Comparison of ENCODE assay signal across 34 cellular contexts in the genomic region with DNA sequence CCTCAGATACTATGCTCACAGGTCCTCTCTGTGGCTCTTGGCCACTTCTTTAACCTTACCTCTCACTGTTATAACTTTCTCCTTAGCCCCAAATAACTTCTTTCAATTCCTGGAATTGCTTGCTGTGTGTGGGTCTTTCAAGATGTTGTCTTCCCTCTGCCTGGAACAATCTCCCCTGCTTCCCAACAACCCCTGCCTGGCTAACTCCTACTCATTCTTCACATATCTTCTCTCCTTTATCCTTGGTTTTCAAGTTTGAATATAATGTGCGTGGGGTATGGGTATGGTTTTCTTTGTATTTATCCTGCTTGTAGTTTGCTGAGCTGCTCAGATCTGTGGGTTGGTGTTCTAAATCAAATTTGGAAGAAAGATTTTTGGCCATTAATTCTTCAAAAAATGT.
"Had no signal": no experiment of that assay in that cellular context is flagged by ENCODE, and none has a peak within 500 bp of the region (broad histone marks: within the 10 kb centered on the region; RNA-seq: fewer than 3 reads in every experiment).

No MANE protein-coding gene starts in this region.

- H3K4me3 ChIP-seq: SJCRH30, SK-N-MC had no signal

- H3K9me3 ChIP-seq: SJCRH30 had no signal

- H3K27ac ChIP-seq: brain microvascular endothelial cell, SJCRH30, SK-N-MC, WERI-Rb-1 had no signal

- H3K9me3 Mint-ChIP-seq: activated CD4-positive, alpha-beta memory T cell treated with anti-CD3 and anti-CD28 coated beads, Interleukin-2, amount 10 ng/mL, durations not matched to agents 7 days and 5 days; activated naive CD8-positive, alpha-beta T cell treated with anti-CD3 and anti-CD28 coated beads, Interleukin-2, amount 50 U/mL, for 24 hours; T-helper 1 cell treated with Interleukin-12 subunit alpha and Interleukin-12 subunit beta and Interleukin-4 antibody, amounts not matched to agents 30 μg/mL and 1 μg/mL, for 36 hours had no signal

- H3K27me3 ChIP-seq: brain microvascular endothelial cell, SJCRH30 had no signal

- H3K4me3 Mint-ChIP-seq: activated CD4-positive, alpha-beta memory T cell treated with anti-CD3 and anti-CD28 coated beads, Interleukin-2, amount 10 ng/mL, durations not matched to agents 7 days and 5 days; activated CD8-positive, alpha-beta memory T cell treated with anti-CD3 and anti-CD28 coated beads, Interleukin-2, amount 10 ng/mL, durations not matched to agents 7 days and 5 days; activated naive CD4-positive, alpha-beta T cell treated with anti-CD3 and anti-CD28 coated beads, Interleukin-2, amount 10 ng/mL, durations not matched to agents 7 days and 5 days; activated naive CD8-positive, alpha-beta T cell; activated naive CD8-positive, alpha-beta T cell treated with anti-CD3 and anti-CD28 coated beads, Interleukin-2, amount 50 U/mL, for 24 hours; T-helper 1 cell treated with Interleukin-12 subunit alpha and Interleukin-12 subunit beta and Interleukin-4 antibody, amounts not matched to agents 30 μg/mL and 1 μg/mL, for 36 hours had no signal

- ATAC-seq: activated CD8-positive, alpha-beta memory T cell treated with anti-CD3 and anti-CD28 coated beads, Interleukin-2, amount 10 ng/mL, durations not matched to agents 7 days and 5 days; activated naive CD8-positive, alpha-beta T cell treated with anti-CD3 and anti-CD28 coated beads, Interleukin-2, amount 50 U/mL, for 24 hours had no signal

- DNase-seq: activated CD4-positive, alpha-beta memory T cell treated with anti-CD3 and anti-CD28 coated beads, Interleukin-2, amount 10 ng/mL, durations not matched to agents 7 days and 5 days; activated CD4-positive, alpha-beta T cell treated with anti-CD3 and anti-CD28 coated beads for 1 hour; activated CD4-positive, alpha-beta T cell treated with anti-CD3 and anti-CD28 coated beads for 48 hours; activated CD4-positive, CD25-positive, alpha-beta regulatory T cell; activated CD8-positive, alpha-beta memory T cell treated with anti-CD3 and anti-CD28 coated beads for 24 hours; activated CD8-positive, alpha-beta memory T cell treated with anti-CD3 and anti-CD28 coated beads, Interleukin-2, amount 10 ng/mL, durations not matched to agents 7 days and 5 days; activated CD8-positive, alpha-beta memory T cell treated with anti-CD3 and anti-CD28 coated beads, Interleukin-2, amount 50 U/mL, for 48 hours; activated effector memory CD4-positive, alpha-beta T cell treated with Interleukin-2 at 50 U/mL for 16 hours; activated naive CD4-positive, alpha-beta T cell treated with anti-CD3 and anti-CD28 coated beads, Interleukin-2, amount 10 ng/mL, durations not matched to agents 7 days and 5 days; activated naive CD8-positive, alpha-beta T cell treated with anti-CD3 and anti-CD28 coated beads, Interleukin-2, amount 50 U/mL, for 24 hours; activated T-cell treated with anti-CD3 and anti-CD28 coated beads, Interleukin-2, amount 50 U/mL, for 48 hours; amniotic stem cell; aorta; brain microvascular endothelial cell; central memory CD4-positive, alpha-beta T cell; Kasumi-1; KG1; MM.1S; MV-4-11; NCI-H1092; NCI-H1436 treated with DMSO at 0.1 percent for 48 hours; NCI-H1694 treated with DMSO at 0.1 percent for 48 hours; NCI-H2029; NCI-H510A; NCI-H526; NCI-H748 treated with DMSO at 0.1 percent for 48 hours; NK-92 treated with Interleukin-12 subunit alpha and Interleukin-12 subunit beta, amount 100 ng/mL, for 24 hours; SHP77; SJCRH30; T-helper 9 cell; WERI-Rb-1 had no signal

- H3K36me3 Mint-ChIP-seq: activated naive CD8-positive, alpha-beta T cell had no signal

- H3K27ac Mint-ChIP-seq: activated CD4-positive, alpha-beta memory T cell treated with anti-CD3 and anti-CD28 coated beads, Interleukin-2, amount 10 ng/mL, durations not matched to agents 7 days and 5 days; activated CD8-positive, alpha-beta memory T cell treated with anti-CD3 and anti-CD28 coated beads, Interleukin-2, amount 10 ng/mL, durations not matched to agents 7 days and 5 days; activated naive CD4-positive, alpha-beta T cell treated with anti-CD3 and anti-CD28 coated beads, Interleukin-2, amount 10 ng/mL, durations not matched to agents 7 days and 5 days; activated naive CD8-positive, alpha-beta T cell; activated naive CD8-positive, alpha-beta T cell treated with anti-CD3 and anti-CD28 coated beads, Interleukin-2, amount 50 U/mL, for 24 hours; T-helper 1 cell treated with Interleukin-12 subunit alpha and Interleukin-12 subunit beta and Interleukin-4 antibody, amounts not matched to agents 30 μg/mL and 1 μg/mL, for 36 hours had no signal

- H3K36me3 ChIP-seq: brain microvascular endothelial cell, SJCRH30, WERI-Rb-1 had no signal

- H3K27me3 Mint-ChIP-seq: activated CD4-positive, alpha-beta memory T cell treated with anti-CD3 and anti-CD28 coated beads, Interleukin-2, amount 10 ng/mL, durations not matched to agents 7 days and 5 days; activated CD8-positive, alpha-beta memory T cell treated with anti-CD3 and anti-CD28 coated beads, Interleukin-2, amount 10 ng/mL, durations not matched to agents 7 days and 5 days; activated naive CD8-positive, alpha-beta T cell treated with anti-CD3 and anti-CD28 coated beads, Interleukin-2, amount 50 U/mL, for 24 hours had no signal
